Comparison of ENCODE assay signal across 29 cellular contexts in the genomic region with DNA sequence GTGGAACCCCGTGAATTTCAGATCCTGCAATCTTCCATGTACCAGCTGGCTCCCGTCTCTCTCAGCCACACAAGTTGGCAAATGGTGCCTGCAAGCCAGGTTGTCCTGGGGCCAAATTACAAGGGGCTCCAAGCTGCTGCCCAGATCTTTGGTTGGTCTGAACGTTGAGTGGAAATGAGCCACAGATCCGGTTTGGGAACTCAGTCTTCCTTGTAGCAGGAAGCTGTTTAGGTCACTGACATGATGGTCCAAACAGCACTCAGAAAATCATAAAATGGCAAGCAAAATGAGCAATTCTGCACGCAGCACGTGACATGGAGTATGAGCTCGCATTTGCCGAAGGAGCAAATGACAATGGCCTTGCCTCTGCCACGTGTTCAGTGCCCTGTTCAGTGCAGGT.
"Had no signal": no experiment of that assay in that cellular context is flagged by ENCODE, and none has a peak within 500 bp of the region (broad histone marks: within the 10 kb centered on the region; RNA-seq: fewer than 3 reads in every experiment).

No MANE protein-coding gene starts in this region.

- H3K4me1 Mint-ChIP-seq: activated CD4-positive, alpha-beta T cell treated with anti-CD3 and anti-CD28 coated beads for 36 hours; activated naive CD4-positive, alpha-beta T cell treated with anti-CD3 and anti-CD28 coated beads, Interleukin-2, amount 50 U/mL, for 24 hours; central memory CD8-positive, alpha-beta T cell had no signal

- H3K27ac Mint-ChIP-seq: activated CD4-positive, alpha-beta T cell treated with anti-CD3 and anti-CD28 coated beads for 36 hours; activated naive CD4-positive, alpha-beta T cell treated with anti-CD3 and anti-CD28 coated beads, Interleukin-2, amount 50 U/mL, for 24 hours; activated naive CD8-positive, alpha-beta T cell treated with anti-CD3 and anti-CD28 coated beads, Interleukin-2, amount 50 U/mL, for 24 hours; activated T-helper 1 cell treated with anti-CD3 and anti-CD28 coated beads, Interleukin-12 subunit alpha, Interleukin-12 subunit beta, Interleukin-2, Interleukin-4 antibody, amounts not matched to agents 30 ng/mL and 10 ng/mL and 1 ng/mL, durations not matched to agents 14 hours and 24 hours and 36 hours; effector memory CD8-positive, alpha-beta T cell; natural killer cell treated with Interleukin-12 subunit alpha and Interleukin-12 subunit beta and Interleukin-15 and Interleukin-18, amount 100 ng/mL, for 72 hours; T-helper 2 cell treated with Interferon-gamma antibody and Interleukin-4, amounts not matched to agents 5 μg/mL and 100 μg/mL, for 36 hours had no signal

- H3K9me3 ChIP-seq: breast epithelium, gastrocnemius medialis, left ventricle myocardium inferior, mucosa of descending colon, neutrophil, ovary, thoracic aorta, uterus had no signal

- H3K27ac ChIP-seq: breast epithelium, coronary artery, gastrocnemius medialis, left ventricle myocardium inferior, neutrophil, ovary, thoracic aorta, uterus had no signal

- H3K36me3 Mint-ChIP-seq: activated naive CD4-positive, alpha-beta T cell treated with anti-CD3 and anti-CD28 coated beads, Interleukin-2, amount 50 U/mL, for 24 hours; natural killer cell treated with Interleukin-12 subunit alpha and Interleukin-12 subunit beta and Interleukin-15 and Interleukin-18, amount 100 ng/mL, for 72 hours had no signal

- H3K4me3 ChIP-seq: breast epithelium, coronary artery, dorsolateral prefrontal cortex, gastrocnemius medialis, left ventricle myocardium inferior, lung, mucosa of descending colon, ovary, thoracic aorta, uterus had no signal

- ATAC-seq: activated CD4-positive, alpha-beta T cell treated with anti-CD3 and anti-CD28 coated beads for 36 hours; activated naive CD8-positive, alpha-beta T cell treated with anti-CD3 and anti-CD28 coated beads, Interleukin-2, amount 50 U/mL, for 24 hours; effector memory CD8-positive, alpha-beta T cell; gastrocnemius medialis; mucosa of descending colon; natural killer cell treated with Interleukin-12 subunit alpha and Interleukin-12 subunit beta and Interleukin-15 and Interleukin-18, amount 100 ng/mL, for 72 hours; right cardiac atrium; stimulated activated naive CD8-positive, alpha-beta T cell treated with anti-CD3 and anti-CD28 coated beads, Interleukin-15, Interleukin-2, amounts not matched to agents 100 U/mL and 50 U/mL, for 24 hours had no signal

- H3K36me3 ChIP-seq: breast epithelium, gastrocnemius medialis, left ventricle myocardium inferior, neutrophil, ovary, thoracic aorta, uterus had no signal

- H3K9me3 Mint-ChIP-seq: activated naive CD4-positive, alpha-beta T cell treated with anti-CD3 and anti-CD28 coated beads, Interleukin-2, amount 50 U/mL, for 24 hours; activated naive CD8-positive, alpha-beta T cell treated with anti-CD3 and anti-CD28 coated beads, Interleukin-2, amount 50 U/mL, for 24 hours; activated T-helper 1 cell treated with anti-CD3 and anti-CD28 coated beads, Interleukin-12 subunit alpha, Interleukin-12 subunit beta, Interleukin-2, Interleukin-4 antibody, amounts not matched to agents 30 ng/mL and 10 ng/mL and 1 ng/mL, durations not matched to agents 14 hours and 24 hours and 36 hours; central memory CD8-positive, alpha-beta T cell; effector memory CD8-positive, alpha-beta T cell; natural killer cell treated with Interleukin-12 subunit alpha and Interleukin-12 subunit beta and Interleukin-15 and Interleukin-18, amount 100 ng/mL, for 72 hours; T-helper 2 cell treated with Interferon-gamma antibody and Interleukin-4, amounts not matched to agents 5 μg/mL and 100 μg/mL, for 36 hours had no signal

- H3K27me3 ChIP-seq: ovary, uterus had no signal

- H3K4me3 Mint-ChIP-seq: activated CD4-positive, alpha-beta T cell treated with anti-CD3 and anti-CD28 coated beads for 36 hours; activated naive CD4-positive, alpha-beta T cell treated with anti-CD3 and anti-CD28 coated beads, Interleukin-2, amount 50 U/mL, for 24 hours; activated naive CD8-positive, alpha-beta T cell treated with anti-CD3 and anti-CD28 coated beads, Interleukin-2, amount 50 U/mL, for 24 hours; activated T-helper 1 cell treated with anti-CD3 and anti-CD28 coated beads, Interleukin-12 subunit alpha, Interleukin-12 subunit beta, Interleukin-2, Interleukin-4 antibody, amounts not matched to agents 30 ng/mL and 10 ng/mL and 1 ng/mL, durations not matched to agents 14 hours and 24 hours and 36 hours; central memory CD8-positive, alpha-beta T cell; effector memory CD8-positive, alpha-beta T cell; natural killer cell treated with Interleukin-12 subunit alpha and Interleukin-12 subunit beta and Interleukin-15 and Interleukin-18, amount 100 ng/mL, for 72 hours; T-helper 2 cell treated with Interferon-gamma antibody and Interleukin-4, amounts not matched to agents 5 μg/mL and 100 μg/mL, for 36 hours had no signal

- H3K4me1 ChIP-seq: breast epithelium, gastrocnemius medialis, left ventricle myocardium inferior, uterus had no signal

- DNase-seq: activated CD4-positive, alpha-beta T cell treated with anti-CD3 and anti-CD28 coated beads for 36 hours; activated CD4-positive, CD25-positive, alpha-beta regulatory T cell; activated gamma-delta T cell treated with Interleukin-2 at 50 U/mL for 16 hours; activated naive CD8-positive, alpha-beta T cell treated with anti-CD3 and anti-CD28 coated beads, Interleukin-2, amount 50 U/mL, for 24 hours; activated T-cell treated with anti-CD3 and anti-CD28 coated beads for 4 hours; effector memory CD8-positive, alpha-beta T cell; erythroblast; gastrocnemius medialis; glutamatergic neuron; left ventricle myocardium inferior; mucosa of descending colon; ovary; right cardiac atrium; stimulated activated CD4-positive, alpha-beta T cell treated with anti-CD3 and anti-CD28 coated beads, Interleukin-4, amount 100 ng/mL, for 1 hour; stimulated activated naive CD8-positive, alpha-beta T cell treated with anti-CD3 and anti-CD28 coated beads, Interleukin-15, Interleukin-2, amounts not matched to agents 100 U/mL and 50 U/mL, for 24 hours; T-helper 1 cell; trophoblast cell; uterus had no signal
